ENCODE assay signal across 26 cellular contexts in genomic region chr3:171270541-171270940, GRCh38.
DNase-seq lines count a peak whose midpoint lies in the region; ATAC-seq, FAIRE-seq and TF ChIP-seq lines count a peak whose summit lies in the region.
"Had no signal": no experiment of that assay in that cellular context is flagged by ENCODE, and none has a peak within 500 bp of the region (broad histone marks: within the 10 kb centered on the region; RNA-seq: fewer than 3 reads in every experiment).

No MANE protein-coding gene starts in this region.

- CTCF ChIA-PET in A549 (lab: Yijun Ruan, JAX) (no interaction called here), OCI-LY7 (lab: Charles Lee; ENCODE audit: unreplicated experiment) (interaction anchor here (1.0 kb wide), 1 partner anchor 10 kb away, joined by 3 read pairs; no protein-coding TSS in a partner anchor), K562 (lab: Yijun Ruan, JAX; ENCODE audit: low intra/inter-chr PET ratio) (no interaction called here)

- TF ChIP-seq EP300 in A549 (IDR thresholded peaks at IDR 0.05) (no peak), K562 (IDR thresholded peaks at IDR 0.05; ENCODE audit: low read length) (no peak)

- in situ Hi-C loops in K562 (cut with MboI), result no loop called here
- in situ Hi-C loops in GM23248 (cut with MboI), result no loop called here

- TF ChIP-seq POLR2A in A549 (IDR thresholded peaks at IDR 0.05; ENCODE audit: low read length) (no peak), K562 (conservative IDR thresholded peaks at IDR 0.05) (no peak)

- POLR2A ChIA-PET in A549 (lab: Yijun Ruan, JAX) (no interaction called here), OCI-LY7 (lab: Charles Lee) (interaction anchor here (0.7 to 2.2 kb wide), 9 partner anchors 8 to 1396 kb away, joined by 3 to 9 read pairs (median 4); no protein-coding TSS in a partner anchor), K562 (lab: Yijun Ruan, JAX) (interaction anchor here (0.8 to 0.9 kb wide), 3 partner anchors 10 to 24 kb away, joined by 3 to 8 read pairs (median 4); no protein-coding TSS in a partner anchor)

- ATAC-seq in A549 (no peak), K562 (no peak)
- ATAC-seq: gastrocnemius medialis had no signal

- intact Hi-C loops in OCI-LY7 (cut with micrococcal nuclease; ENCODE audit: unreplicated experiment), result no loop called here
- intact Hi-C loops in K562 (cut with micrococcal nuclease), result no loop called here

- peak overlapping the region; percentile 25 for H3K4me3 Mint-ChIP-seq in T-helper 2 cell treated with Interferon-gamma antibody and Interleukin-4, amounts not matched to agents 5 μg/mL and 100 μg/mL, for 36 hours
- H3K4me3 Mint-ChIP-seq: activated B cell treated with CpG ODN at 0.5 μM for 24 hours; dendritic cell treated with granulocyte-macrophage colony-stimulating factor and Interleukin-4, amounts not matched to agents 40 ng/mL and 50 ng/mL, for 4 days; mesothelial cell of epicardium; nephron had no signal

- FAIRE-seq in A549 (lab: Jason Lieb, UNC) (no peak), K562 (lab: Jason Lieb, UNC) (no peak)
- FAIRE-seq: endometrium, keratinocyte had no signal

- H3K9me1 ChIP-seq in K562 (ENCODE audit: control insufficient read depth, insufficient read depth, low read length), result no peaks in the 10 kb centered on the region

- no peak for TF ChIP-seq RAD21 in A549 (conservative IDR thresholded peaks at IDR 0.05 in 1 of 2, IDR thresholded peaks at IDR 0.05 in 1 of 2)
- no peak for TF ChIP-seq RAD21 in K562 (CRISPR knock-in tag; conservative IDR thresholded peaks at IDR 0.05 in 1 of 2, IDR thresholded peaks at IDR 0.05 in 1 of 2)

- H3K27me3 ChIP-seq in K562 (ENCODE audit: control insufficient read depth in 2 of 2, insufficient read depth in 2 of 2, low read length in 2 of 2) (no peaks in the 10 kb centered on the region), GM23248 (replicated peaks; ENCODE audit: insufficient read depth) (no peaks in the 10 kb centered on the region)
- H3K27me3 ChIP-seq: gastrocnemius medialis, MG63 had no signal

- peaks cover 72% of the 10 kb centered on the region for H3K4me1 Mint-ChIP-seq in T-helper 2 cell treated with Interferon-gamma antibody and Interleukin-4, amounts not matched to agents 5 μg/mL and 100 μg/mL, for 36 hours (ENCODE audit: low read depth)
- H3K4me1 Mint-ChIP-seq: activated B cell treated with CpG ODN at 0.5 μM for 24 hours had no signal

- H3K4me1 ChIP-seq in A549 (no peaks in the 10 kb centered on the region), OCI-LY7 (ENCODE audit: insufficient read depth, low read length, poor library complexity, severe bottlenecking) (no peaks in the 10 kb centered on the region), K562 (replicated peaks in 1 of 2; ENCODE audit: control insufficient read depth in 2 of 2, insufficient read depth in 2 of 2, low read length in 2 of 2) (no peaks in the 10 kb centered on the region; a peak in 2 of 5 replicates), GM23248 (ENCODE audit: insufficient read depth) (0 out of 2 replicates have a peak, but pooled peaks cover 3% of the 10 kb centered on the region)

- H3K36me3 ChIP-seq in OCI-LY7 (ENCODE audit: insufficient read depth, low read length), result no peaks in the 10 kb centered on the region
- H3K36me3 ChIP-seq in K562 (ENCODE audit: control insufficient read depth, insufficient read depth, low read length), result no peaks in the 10 kb centered on the region
- no peaks in the 10 kb centered on the region for H3K36me3 ChIP-seq in GM23248 (ENCODE audit: low read depth)
- H3K36me3 ChIP-seq: gastrocnemius medialis, MG63 had no signal

- H3K9me3 ChIP-seq in A549, result no peaks in the 10 kb centered on the region
- H3K9me3 ChIP-seq in OCI-LY7 (ENCODE audit: low read length), result no peaks in the 10 kb centered on the region
- no peaks in the 10 kb centered on the region for H3K9me3 ChIP-seq in K562 (replicated peaks; ENCODE audit: control insufficient read depth, insufficient read depth, low read depth, low read length)
- H3K9me3 ChIP-seq in GM23248 (ENCODE audit: low read depth), result no peaks in the 10 kb centered on the region
- H3K9me3 ChIP-seq: gastrocnemius medialis, MG63 had no signal

- no peaks in the 10 kb centered on the region for H3K27me3 Mint-ChIP-seq in T-helper 2 cell treated with Interferon-gamma antibody and Interleukin-4, amounts not matched to agents 5 μg/mL and 100 μg/mL, for 36 hours (ENCODE audit: low read depth)
- H3K27me3 Mint-ChIP-seq: activated B cell treated with CpG ODN at 0.5 μM for 24 hours; dendritic cell treated with granulocyte-macrophage colony-stimulating factor and Interleukin-4, amounts not matched to agents 40 ng/mL and 50 ng/mL, for 4 days had no signal

- no peaks in the 10 kb centered on the region for H3K9me2 ChIP-seq in OCI-LY7 (ENCODE audit: insufficient read depth, low read length)
- H3K9me2 ChIP-seq in GM23248 (ENCODE audit: insufficient read depth), result no peaks in the 10 kb centered on the region

- H3K79me2 ChIP-seq in OCI-LY7 (ENCODE audit: insufficient read depth, low read depth, low read length) (no peaks in the 10 kb centered on the region), K562 (ENCODE audit: control insufficient read depth, insufficient read depth, low read length) (no peaks in the 10 kb centered on the region; the same call in 1 of the 3 replicates), GM23248 (ENCODE audit: insufficient read depth) (no peaks in the 10 kb centered on the region)

- peak overlapping the region; percentile 58 for H3K27ac Mint-ChIP-seq in T-helper 2 cell treated with Interferon-gamma antibody and Interleukin-4, amounts not matched to agents 5 μg/mL and 100 μg/mL, for 36 hours
- H3K27ac Mint-ChIP-seq: activated B cell treated with CpG ODN at 0.5 μM for 24 hours; dendritic cell treated with granulocyte-macrophage colony-stimulating factor and Interleukin-4, amounts not matched to agents 40 ng/mL and 50 ng/mL, for 4 days; mesothelial cell of epicardium had no signal

- H3K27ac ChIP-seq in A549, result no peak overlapping the region
- H3K27ac ChIP-seq in OCI-LY7 (ENCODE audit: low read depth, low read length, poor library complexity, severe bottlenecking), result no peak overlapping the region
- H3K27ac ChIP-seq in K562 (ENCODE audit: extremely low read depth, low read depth, low read length), result no peak overlapping the region
- H3K27ac ChIP-seq in GM23248, result no peak overlapping the region
- H3K27ac ChIP-seq: SK-N-MC had no signal

- H3K9ac ChIP-seq in K562 (ENCODE audit: insufficient read depth in 1 of 2, low read depth in 2 of 2, low read length in 2 of 2) (no peak overlapping the region), GM23248 (no peak overlapping the region)

- H3K36me3 Mint-ChIP-seq in T-helper 2 cell treated with Interferon-gamma antibody and Interleukin-4, amounts not matched to agents 5 μg/mL and 100 μg/mL, for 36 hours (ENCODE audit: low read depth), result peaks cover 20% of the 10 kb centered on the region

- BruUV-seq in OCI-LY7 (replicated peaks; lab: Mats Ljungman, UMichigan) (no TSS peak), K562 (replicated peaks; lab: Mats Ljungman, UMichigan) (no TSS peak)

- peaks cover 9% of the 10 kb centered on the region for H3K9me3 Mint-ChIP-seq in T-helper 2 cell treated with Interferon-gamma antibody and Interleukin-4, amounts not matched to agents 5 μg/mL and 100 μg/mL, for 36 hours
- H3K9me3 Mint-ChIP-seq: dendritic cell treated with granulocyte-macrophage colony-stimulating factor and Interleukin-4, amounts not matched to agents 40 ng/mL and 50 ng/mL, for 4 days had no signal

- no peak overlapping the region for H3K4me2 ChIP-seq in A549
- H3K4me2 ChIP-seq in OCI-LY7 (ENCODE audit: low read length), result no peak overlapping the region
- H3K4me2 ChIP-seq in K562 (ENCODE audit: insufficient read depth, low read length), result no peak overlapping the region
- H3K4me2 ChIP-seq in GM23248 (ENCODE audit: unreplicated experiment), result no peak overlapping the region
- H3K4me2 ChIP-seq: smooth muscle cell had no signal

- TF ChIP-seq CTCF in A549 (IDR thresholded peaks at IDR 0.05) (no peak), OCI-LY7 (conservative IDR thresholded peaks at IDR 0.05; ENCODE audit: low read length) (no peak), K562 (IDR thresholded peaks at IDR 0.05 in 2 of 3, conservative IDR thresholded peaks at IDR 0.05 in 1 of 3; ENCODE audit: insufficient read depth in 2 of 3, low read depth in 1 of 3, low read length in 3 of 3) (no peak)

- WGBS in A549 (ENCODE audit: missing lambda C conversion rate), result 81% methylated on average over 2 of the region's 2 CpGs
- 77% methylated on average over 2 of the region's 2 CpGs for WGBS in K562 (ENCODE audit: insufficient coverage, low coverage, missing lambda C conversion rate)
- 89 to 95% methylated on average over 2 of the region's 2 CpGs for WGBS in GM23248 (ENCODE audit: low coverage in 1 of 2, low lambda C conversion rate in 2 of 2, missing lambda C conversion rate in 2 of 2), 2 experiments

- H2AFZ ChIP-seq in OCI-LY7 (ENCODE audit: low read length) (peak overlapping the region; percentile 48; the same call in 1 of the 2 replicates), K562 (ENCODE audit: low read depth, low read length) (no peak overlapping the region), GM23248 (no peak overlapping the region)

- no peak overlapping the region for H3K4me3 ChIP-seq in A549
- H3K4me3 ChIP-seq in OCI-LY7 (ENCODE audit: low read depth, low read length, poor library complexity, severe bottlenecking), result no peak overlapping the region
- H3K4me3 ChIP-seq in K562, result no peak overlapping the region
- no peak overlapping the region for H3K4me3 ChIP-seq in GM23248
- H3K4me3 ChIP-seq: MG63, SK-N-MC, smooth muscle cell had no signal

- no peaks in the 10 kb centered on the region for H4K20me1 ChIP-seq in OCI-LY7 (ENCODE audit: insufficient read depth, low read length)
- peaks cover 6% of the 10 kb centered on the region for H4K20me1 ChIP-seq in K562 (replicated peaks; ENCODE audit: control insufficient read depth, insufficient read depth, low read length)
- H4K20me1 ChIP-seq in GM23248 (ENCODE audit: insufficient read depth), result no peaks in the 10 kb centered on the region

- H3F3A ChIP-seq in GM23248 (ENCODE audit: insufficient read depth), result no peaks in the 10 kb centered on the region

- DNase-seq in T-helper 2 cell treated with Interferon-gamma antibody and Interleukin-4, amounts not matched to agents 5 μg/mL and 100 μg/mL, for 36 hours (ENCODE audit: low spot score), result no peak
- DNase-seq in T-helper 2 cell, result no peak
- no peak for DNase-seq in A549 (ENCODE audit: low read depth in 1 of 2, low spot score in 1 of 2)
- no peak for DNase-seq in OCI-LY7 (ENCODE audit: low spot score)
- no peak for DNase-seq in K562 (ENCODE audit: extremely low read depth in 1 of 4, low spot score in 3 of 4)
- DNase-seq in SW480 (ENCODE audit: low spot score), result no peak
- no peak for DNase-seq in GM23248
- DNase-seq in Kasumi-1 (lab: John Stamatoyannopoulos, UW), result no peak
- DNase-seq: 8988T; activated B cell treated with CpG ODN at 0.5 μM for 24 hours; activated effector memory CD4-positive, alpha-beta T cell treated with Interleukin-2 at 50 U/mL for 16 hours; AML-193; amygdala; gastrocnemius medialis; MG63; NCI-H2029 treated with DMSO at 0.1 percent for 48 hours; NCI-H226; NCI-H774; retina had no signal

TF ChIP-seq in A549, 52 proteins besides CTCF, POLR2A, EP300 and RAD21 (continues in another document):
- TF ChIP-seq KDM1A (IDR thresholded peaks at IDR 0.05; ENCODE audit: low read depth), result 0 out of 2 replicates have a peak, but pooled peaks have one; percentile 18

TF ChIP-seq in K562, 482 proteins besides CTCF, POLR2A, EP300 and RAD21 (continues in another document):
- TF ChIP-seq SNAPC5 (CRISPR knock-in tag; IDR thresholded peaks at IDR 0.05), result no peak
